Comparison of ENCODE assay signal across 14 cellular contexts in genomic region chr17:72617557-72617956, GRCh38.
DNase-seq lines count a peak whose midpoint lies in the region; ATAC-seq, FAIRE-seq and TF ChIP-seq lines count a peak whose summit lies in the region.
"Had no signal": no experiment of that assay in that cellular context is flagged by ENCODE, and none has a peak within 500 bp of the region (broad histone marks: within the 10 kb centered on the region; RNA-seq: fewer than 3 reads in every experiment).

No MANE protein-coding gene starts in this region.

- FAIRE-seq in keratinocyte (lab: Jason Lieb, UNC), result no peak

- H3K4me1 ChIP-seq in keratinocyte (ENCODE audit: control insufficient read depth, extremely low read depth, insufficient read depth, low read length) (peaks cover 31% of the 10 kb centered on the region), adrenal gland (replicated peaks in 1 of 2) (no peaks in the 10 kb centered on the region)

- intact Hi-C loops in adrenal gland (cut with DNase I), result no loop called here

- H3K36me3 ChIP-seq in keratinocyte (ENCODE audit: control insufficient read depth in 2 of 2, extremely low read depth in 1 of 2, insufficient read depth in 2 of 2, low read length in 2 of 2) (no peaks in the 10 kb centered on the region), adrenal gland (replicated peaks in 1 of 2) (no peaks in the 10 kb centered on the region)

- no peaks in the 10 kb centered on the region for H3K9me1 ChIP-seq in keratinocyte (ENCODE audit: control insufficient read depth, extremely low read depth, insufficient read depth, low read length)

- H3K4me3 Mint-ChIP-seq in stimulated activated naive CD8-positive, alpha-beta T cell treated with anti-CD3 and anti-CD28 coated beads, Interleukin-15, amount 100 ng/mL, for 72 hours, result no peak overlapping the region
- H3K4me3 Mint-ChIP-seq in T-helper 17 cell (peak overlapping the region; percentile 90), type B pancreatic cell (peak overlapping the region; percentile 81)

- 43 to 64% (median 47%) methylated on average over 5 to 6 of the region's 6 CpGs for WGBS in adrenal gland, 4 donors

- H3K9me3 Mint-ChIP-seq in stimulated activated naive CD8-positive, alpha-beta T cell treated with anti-CD3 and anti-CD28 coated beads, Interleukin-15, amount 100 ng/mL, for 72 hours, result no peaks in the 10 kb centered on the region
- H3K9me3 Mint-ChIP-seq in type B pancreatic cell, result no peaks in the 10 kb centered on the region

- DNase-seq in stimulated activated naive CD8-positive, alpha-beta T cell treated with anti-CD3 and anti-CD28 coated beads, Interleukin-15, Interleukin-2, amounts not matched to agents 100 U/mL and 50 U/mL, for 24 hours, result no peak
- DNase-seq in stimulated activated naive CD8-positive, alpha-beta T cell treated with anti-CD3 and anti-CD28 coated beads, Interleukin-15, amount 100 ng/mL, for 72 hours, result no peak
- DNase-seq in T-helper 17 cell, result no peak
- DNase-seq in keratinocyte (ENCODE audit: low read depth, low spot score), result no peak
- DNase-seq in type B pancreatic cell (ENCODE audit: extremely low spot score, unreplicated experiment), result no peak
- DNase-seq in SKM-1 (lab: John Stamatoyannopoulos, UW; ENCODE audit: unreplicated experiment), result no peak
- no peak for DNase-seq in adrenal gland
- DNase-seq: stimulated activated CD4-positive, alpha-beta T cell treated with anti-CD3 and anti-CD28 coated beads, Interleukin-12 subunit alpha, Interleukin-12 subunit beta, amount 100 ng/mL, for 4 hours; SW 1271 had no signal

- H3K27me3 ChIP-seq in keratinocyte (ENCODE audit: control insufficient read depth, extremely low read depth, insufficient read depth, low read length) (no peaks in the 10 kb centered on the region), adrenal gland (no peaks in the 10 kb centered on the region)

- H3K27ac ChIP-seq in keratinocyte (ENCODE audit: control insufficient read depth, insufficient read depth, low read length) (no peak overlapping the region), adrenal gland (no peak overlapping the region)
- H3K27ac ChIP-seq: dorsolateral prefrontal cortex, HL-60 had no signal

- TF ChIP-seq POLR2A in adrenal gland (IDR thresholded peaks at IDR 0.05), result no peak

- H3K9me3 ChIP-seq in T-helper 17 cell (ENCODE audit: control insufficient read depth, low read length, poor library complexity, severe bottlenecking) (no peaks in the 10 kb centered on the region), keratinocyte (ENCODE audit: control insufficient read depth, low read depth, low read length) (no peaks in the 10 kb centered on the region), adrenal gland (replicated peaks in 1 of 3) (no peaks in the 10 kb centered on the region)

- ATAC-seq in stimulated activated naive CD8-positive, alpha-beta T cell treated with anti-CD3 and anti-CD28 coated beads, Interleukin-15, Interleukin-2, amounts not matched to agents 100 U/mL and 50 U/mL, for 24 hours, result peak; percentile 6
- no peak for ATAC-seq in stimulated activated naive CD8-positive, alpha-beta T cell treated with anti-CD3 and anti-CD28 coated beads, Interleukin-15, amount 100 ng/mL, for 72 hours
- no peak for ATAC-seq in T-helper 17 cell
- ATAC-seq in GM18498 (IDR thresholded peaks at IDR 0.05; ENCODE audit: unreplicated experiment), result no peak
- ATAC-seq: activated CD4-positive, CD25-positive, alpha-beta regulatory T cell treated with anti-CD3 and anti-CD28 coated beads, Interleukin-2, amount 50 U/mL, for 24 hours had no signal

- H3K9ac ChIP-seq in keratinocyte (ENCODE audit: control insufficient read depth, extremely low read depth, insufficient read depth, low read length), result peak overlapping the region; percentile 20

- H4K20me1 ChIP-seq in keratinocyte (ENCODE audit: control insufficient read depth, extremely low read depth, insufficient read depth, low read length), result no peaks in the 10 kb centered on the region

- no peak overlapping the region for H2AFZ ChIP-seq in keratinocyte (ENCODE audit: control insufficient read depth, low read length)

- no peak overlapping the region for H3K27ac Mint-ChIP-seq in stimulated activated naive CD8-positive, alpha-beta T cell treated with anti-CD3 and anti-CD28 coated beads, Interleukin-15, amount 100 ng/mL, for 72 hours
- H3K27ac Mint-ChIP-seq in T-helper 17 cell (peak overlapping the region; percentile 96), type B pancreatic cell (peak overlapping the region; percentile 98)
- H3K27ac Mint-ChIP-seq: activated T-helper 1 cell treated with anti-CD3 and anti-CD28 coated beads, Interleukin-12 subunit alpha, Interleukin-12 subunit beta, Interleukin-2, Interleukin-4 antibody, amounts not matched to agents 30 ng/mL and 10 ng/mL and 1 ng/mL, durations not matched to agents 14 hours and 24 hours and 36 hours had no signal

- peak overlapping the region; percentile 7 for H3K4me2 ChIP-seq in keratinocyte (ENCODE audit: control insufficient read depth, extremely low read depth, insufficient read depth, low read depth, low read length)

- dilution Hi-C loops in keratinocyte (cut with MboI; ENCODE audit: extremely low pct_ligation_motif_present, low sequenced_read_pairs), result no loop called here

- peaks cover 12% of the 10 kb centered on the region for H3K4me1 Mint-ChIP-seq in stimulated activated naive CD8-positive, alpha-beta T cell treated with anti-CD3 and anti-CD28 coated beads, Interleukin-15, amount 100 ng/mL, for 72 hours
- H3K4me1 Mint-ChIP-seq in T-helper 17 cell, result peaks cover 25% of the 10 kb centered on the region
- peaks cover 54% of the 10 kb centered on the region for H3K4me1 Mint-ChIP-seq in type B pancreatic cell (ENCODE audit: unreplicated experiment)

- H3K4me3 ChIP-seq in keratinocyte (ENCODE audit: control insufficient read depth in 2 of 3, extremely low read depth in 1 of 3, insufficient read depth in 2 of 3, low read depth in 1 of 3, low read length in 3 of 3) (peak overlapping the region in 1 of 3 experiments; percentile 5), adrenal gland (no peak overlapping the region)

- peaks cover 89% of the 10 kb centered on the region for H3K27me3 Mint-ChIP-seq in stimulated activated naive CD8-positive, alpha-beta T cell treated with anti-CD3 and anti-CD28 coated beads, Interleukin-15, amount 100 ng/mL, for 72 hours
- peaks cover 16% of the 10 kb centered on the region for H3K27me3 Mint-ChIP-seq in T-helper 17 cell
- H3K27me3 Mint-ChIP-seq in type B pancreatic cell, result no peaks in the 10 kb centered on the region

- H3K36me3 Mint-ChIP-seq in T-helper 17 cell (ENCODE audit: low read depth), result no peaks in the 10 kb centered on the region
- no peaks in the 10 kb centered on the region for H3K36me3 Mint-ChIP-seq in type B pancreatic cell

- H3K79me2 ChIP-seq in keratinocyte (ENCODE audit: control insufficient read depth, insufficient read depth, low read length), result no peaks in the 10 kb centered on the region

- TF ChIP-seq CTCF in keratinocyte (optimal IDR thresholded peaks at IDR 0.05 in 1 of 3, IDR thresholded peaks at IDR 0.05 in 1 of 3, conservative IDR thresholded peaks at IDR 0.05 in 1 of 3; ENCODE audit: extremely low read depth in 1 of 3, insufficient read depth in 2 of 3, low read length in 3 of 3) (no peak), type B pancreatic cell (conservative IDR thresholded peaks at IDR 0.05) (no peak), adrenal gland (IDR thresholded peaks at IDR 0.05) (no peak)

Comparison
In these comparisons a context has a peak if more than half of its experiments do, and no peak if none do; other contexts are left out.
1. H3K27ac Mint-ChIP-seq: peak in T-helper 17 cell (single experiment) and type B pancreatic cell (single experiment); none in stimulated activated naive CD8-positive, alpha-beta T cell treated with anti-CD3 and anti-CD28 coated beads, Interleukin-15, amount 100 ng/mL, for 72 hours (0 of 2).
2. H3K4me3 Mint-ChIP-seq: peak in T-helper 17 cell (single experiment) and type B pancreatic cell (single experiment); none in stimulated activated naive CD8-positive, alpha-beta T cell treated with anti-CD3 and anti-CD28 coated beads, Interleukin-15, amount 100 ng/mL, for 72 hours (0 of 2).